Comparison of ENCODE assay signal across 20 cellular contexts in genomic region chr14:89630096-89630829, GRCh38.
A peak's percentile ranks its signal among the peaks of the same experiment; 100 is the strongest.
DNase-seq lines count a peak whose midpoint lies in the region; ATAC-seq, FAIRE-seq and TF ChIP-seq lines count a peak whose summit lies in the region.
"Had no signal": no experiment of that assay in that cellular context is flagged by ENCODE, and none has a peak within 500 bp of the region (broad histone marks: within the 10 kb centered on the region; RNA-seq: fewer than 3 reads in every experiment).

No MANE protein-coding gene starts in this region.

- no TSS peak for BruUV-seq in IMR-90 (replicated peaks; lab: Mats Ljungman, UMichigan)

- peak overlapping the region; percentile 60 for H2AFZ ChIP-seq in IMR-90 (replicated peaks; ENCODE audit: low read length, poor library complexity)
- H2AFZ ChIP-seq in astrocyte (ENCODE audit: low read depth, low read length), result no peak overlapping the region
- H2AFZ ChIP-seq in neuronal stem cell (ENCODE audit: low read length), result no peak overlapping the region
- H2AFZ ChIP-seq: PC-9 had no signal

- H3K36me3 ChIP-seq in IMR-90 (ENCODE audit: control insufficient read depth, insufficient read depth, low read length), result no peaks in the 10 kb centered on the region
- no peaks in the 10 kb centered on the region for H3K36me3 ChIP-seq in astrocyte (ENCODE audit: insufficient read depth, low read length)
- H3K36me3 ChIP-seq in neuronal stem cell (replicated peaks in 1 of 2; ENCODE audit: control insufficient read depth in 2 of 2, insufficient read depth in 2 of 2, low read length in 2 of 2), result no peaks in the 10 kb centered on the region
- H3K36me3 ChIP-seq: esophagus squamous epithelium had no signal

- H2BK15ac ChIP-seq in IMR-90 (ENCODE audit: low read depth, low read length) (peak overlapping the region; percentile 41; the same call in 2 of the 3 replicates), neuronal stem cell (ENCODE audit: low read length) (no peak overlapping the region)

- H4K5ac ChIP-seq in IMR-90 (ENCODE audit: low read depth, low read length), result peak overlapping the region; percentile 49; the same call in 1 of the 2 replicates

- H2AK5ac ChIP-seq in IMR-90 (ENCODE audit: low read depth, low read length), result peak overlapping the region; percentile 83
- H2AK5ac ChIP-seq in neuronal stem cell (ENCODE audit: low read depth, low read length), result no peak overlapping the region

- H2BK20ac ChIP-seq in IMR-90 (ENCODE audit: low read depth, low read length), result peak overlapping the region; percentile 89

- H4K8ac ChIP-seq in IMR-90 (ENCODE audit: low read depth in 2 of 2, low read length in 2 of 2) (peak overlapping the region; percentile 47 to 53; a peak in 2 of 4 replicates), neuronal stem cell (ENCODE audit: low read depth, low read length) (no peak overlapping the region)

- H3K18ac ChIP-seq in IMR-90 (ENCODE audit: low read depth, low read length) (peak overlapping the region; percentile 81), neuronal stem cell (ENCODE audit: low read length) (peak overlapping the region; percentile 20)

- no peaks in the 10 kb centered on the region; a peak in 1 of 4 replicates for H3K79me1 ChIP-seq in IMR-90 (ENCODE audit: low read depth in 1 of 2, low read length in 2 of 2)
- H3K79me1 ChIP-seq in neuronal stem cell (ENCODE audit: low read depth, low read length), result no peaks in the 10 kb centered on the region

- peak overlapping the region; percentile 91 for H2BK5ac ChIP-seq in IMR-90 (ENCODE audit: low read depth, low read length, poor library complexity, severe bottlenecking)
- no peak overlapping the region for H2BK5ac ChIP-seq in neuronal stem cell (ENCODE audit: low read length)

- no peak for DNase-seq in activated naive CD4-positive, alpha-beta T cell treated with anti-CD3 and anti-CD28 coated beads, Interleukin-2, amount 10 ng/mL, durations not matched to agents 7 days and 5 days
- no peak for DNase-seq in activated naive CD4-positive, alpha-beta T cell treated with anti-CD3 and anti-CD28 coated beads, Interleukin-2, amount 50 U/mL, for 16 hours
- DNase-seq in IMR-90 (no peak), astrocyte (ENCODE audit: low read depth) (peak; percentile 44), neuronal stem cell (ENCODE audit: low spot score) (no peak), substantia nigra (lab: John Stamatoyannopoulos, UW) (no peak), cerebellum (ENCODE audit: low spot score) (no peak), NCI-H146 (lab: John Stamatoyannopoulos, UW) (no peak)
- DNase-seq: ACHN; Caco-2; esophagus squamous epithelium; GF-D8; hippocampal formation; NCI-H1436 treated with DMSO at 0.1 percent for 48 hours; NCI-H524 treated with DMSO at 0.1 percent for 48 hours; PC-9; right cardiac atrium; stimulated activated CD4-positive, alpha-beta T cell treated with anti-CD3 and anti-CD28 coated beads, Interleukin-2, amount 100 ng/mL, for 48 hours had no signal

- peak overlapping the region; percentile 80 for H2BK120ac ChIP-seq in IMR-90 (ENCODE audit: low read depth, low read length)
- H2BK120ac ChIP-seq in neuronal stem cell (ENCODE audit: low read depth, low read length), result no peak overlapping the region

- H3K23ac ChIP-seq in IMR-90 (ENCODE audit: low read depth, low read length) (peak overlapping the region; percentile 28; the same call in 1 of the 2 replicates), neuronal stem cell (ENCODE audit: low read depth, low read length, poor library complexity) (no peak overlapping the region)

- peaks cover 22% of the 10 kb centered on the region for H3K36me3 Mint-ChIP-seq in activated naive CD4-positive, alpha-beta T cell treated with anti-CD3 and anti-CD28 coated beads, Interleukin-2, amount 10 ng/mL, durations not matched to agents 7 days and 5 days
- H3K36me3 Mint-ChIP-seq in astrocyte (ENCODE audit: low read depth, unreplicated experiment), result peaks cover 2% of the 10 kb centered on the region
- H3K36me3 Mint-ChIP-seq: type B pancreatic cell had no signal

- H2BK12ac ChIP-seq in neuronal stem cell (ENCODE audit: low read length), result no peak overlapping the region

- intact Hi-C loops in IMR-90 (cut with micrococcal nuclease), result no loop called here

- H3K56ac ChIP-seq in IMR-90 (ENCODE audit: extremely low read depth, insufficient read depth, low read length), result no peak overlapping the region

- H3K9ac ChIP-seq in IMR-90 (ENCODE audit: low read depth, low read length) (no peak overlapping the region), astrocyte (ENCODE audit: low read length) (peak overlapping the region; percentile 77), neuronal stem cell (ENCODE audit: low read depth, low read length, poor library complexity) (no peak overlapping the region)

- POLR2A ChIA-PET in IMR-90 (lab: Charles Lee; ENCODE audit: unreplicated experiment), result no interaction called here

- H3K9me1 ChIP-seq in IMR-90 (ENCODE audit: insufficient read depth, low read length), result peaks cover 6% of the 10 kb centered on the region

- CTCF ChIA-PET in activated naive CD4-positive, alpha-beta T cell treated with anti-CD3 and anti-CD28 coated beads, Interleukin-2, amount 10 ng/mL, durations not matched to agents 7 days and 5 days (lab: Charles Lee), result interaction anchor here (0.7 to 1.9 kb wide), 3 partner anchors 9 to 13 kb away, joined by 3 to 8 read pairs (median 3); no protein-coding TSS in a partner anchor
- CTCF ChIA-PET in IMR-90 (lab: Yijun Ruan, JAX), result no interaction called here

- no peak overlapping the region for H3K4me3 Mint-ChIP-seq in activated naive CD4-positive, alpha-beta T cell treated with anti-CD3 and anti-CD28 coated beads, Interleukin-2, amount 10 ng/mL, durations not matched to agents 7 days and 5 days
- peak overlapping the region; percentile 51 for H3K4me3 Mint-ChIP-seq in astrocyte (ENCODE audit: unreplicated experiment)
- H3K4me3 Mint-ChIP-seq: type B pancreatic cell had no signal

- TF ChIP-seq CTCF in IMR-90 (conservative IDR thresholded peaks at IDR 0.05; ENCODE audit: low read depth, low read length) (no peak), astrocyte (IDR thresholded peaks at IDR 0.05; ENCODE audit: insufficient read depth, low read depth, low read length) (no peak)

- no peaks in the 10 kb centered on the region for H3K9me3 ChIP-seq in IMR-90 (ENCODE audit: control insufficient read depth, insufficient read depth, low read length)
- H3K9me3 ChIP-seq in astrocyte (ENCODE audit: insufficient read depth, low read depth, low read length), result no peaks in the 10 kb centered on the region
- H3K9me3 ChIP-seq in neuronal stem cell (replicated peaks in 1 of 2; ENCODE audit: control insufficient read depth in 2 of 2, insufficient read depth in 1 of 2, low read depth in 1 of 2, low read length in 2 of 2), result no peaks in the 10 kb centered on the region
- H3K9me3 ChIP-seq: Caco-2, esophagus squamous epithelium had no signal

- no peak overlapping the region for H2AK9ac ChIP-seq in IMR-90 (replicated peaks; ENCODE audit: low read depth, low read length, poor library complexity)

- H4K91ac ChIP-seq in IMR-90 (ENCODE audit: insufficient read depth, low read depth, low read length) (peak overlapping the region; percentile 64), neuronal stem cell (ENCODE audit: low read depth, low read length, poor library complexity) (no peak overlapping the region)

- TF ChIP-seq RAD21 in IMR-90 (IDR thresholded peaks at IDR 0.05; ENCODE audit: low read length), result no peak

- peak overlapping the region; percentile 67 for H3K27ac Mint-ChIP-seq in activated naive CD4-positive, alpha-beta T cell treated with anti-CD3 and anti-CD28 coated beads, Interleukin-2, amount 10 ng/mL, durations not matched to agents 7 days and 5 days
- peak overlapping the region; percentile 100 for H3K27ac Mint-ChIP-seq in astrocyte (ENCODE audit: unreplicated experiment)
- H3K27ac Mint-ChIP-seq: type B pancreatic cell had no signal

- H3K27me3 ChIP-seq in IMR-90 (ENCODE audit: control insufficient read depth, insufficient read depth, low read length), result no peaks in the 10 kb centered on the region; the same call in 1 of the 2 replicates
- no peaks in the 10 kb centered on the region for H3K27me3 ChIP-seq in astrocyte (ENCODE audit: insufficient read depth, low read length)
- no peaks in the 10 kb centered on the region for H3K27me3 ChIP-seq in neuronal stem cell (ENCODE audit: control insufficient read depth in 3 of 3, insufficient read depth in 3 of 3, low read depth in 1 of 3, low read length in 3 of 3)
- H3K27me3 ChIP-seq: esophagus squamous epithelium had no signal

- dilution Hi-C loops in IMR-90 (cut with HindIII; ENCODE audit: low sequenced_read_pairs, unreplicated experiment), result no loop called here

- H3K79me2 ChIP-seq in astrocyte (ENCODE audit: insufficient read depth, low read length), result no peaks in the 10 kb centered on the region

- H3K14ac ChIP-seq in IMR-90 (replicated peaks; ENCODE audit: low read depth, low read length) (peak overlapping the region; percentile 18), neuronal stem cell (ENCODE audit: low read length) (no peak overlapping the region)

- peaks cover 20% of the 10 kb centered on the region for H3K9me3 Mint-ChIP-seq in activated naive CD4-positive, alpha-beta T cell treated with anti-CD3 and anti-CD28 coated beads, Interleukin-2, amount 10 ng/mL, durations not matched to agents 7 days and 5 days
- peaks cover 6% of the 10 kb centered on the region for H3K9me3 Mint-ChIP-seq in astrocyte (ENCODE audit: unreplicated experiment)

- H3K4me3 ChIP-seq in IMR-90 (ENCODE audit: insufficient read depth, low read depth, low read length) (no peak overlapping the region), astrocyte (ENCODE audit: insufficient read depth, low read depth, low read length) (peak overlapping the region; percentile 30), neuronal stem cell (ENCODE audit: low read length in 2 of 2) (no peak overlapping the region)
- H3K4me3 ChIP-seq: esophagus squamous epithelium, PC-9 had no signal

- FAIRE-seq in astrocyte (lab: Jason Lieb, UNC), result no peak

- in situ Hi-C loops in IMR-90 (cut with MboI; ENCODE audit: low sequenced_read_pairs), result no loop called here

- H3K4me1 ChIP-seq in IMR-90 (ENCODE audit: control insufficient read depth, insufficient read depth, low read length), result peaks cover 9% of the 10 kb centered on the region
- H3K4me1 ChIP-seq in astrocyte (ENCODE audit: insufficient read depth, low read length), result peaks cover 20% of the 10 kb centered on the region
- peaks cover 6 to 10% of the 10 kb centered on the region in 2 donors for H3K4me1 ChIP-seq in neuronal stem cell (ENCODE audit: control insufficient read depth in 2 of 2, insufficient read depth in 1 of 2, low read depth in 1 of 2, low read length in 2 of 2)
- H3K4me1 ChIP-seq: Caco-2 had no signal

- H3K27ac ChIP-seq in IMR-90 (ENCODE audit: insufficient read depth, low read length) (peak overlapping the region; percentile 6; the same call in 1 of the 2 replicates), astrocyte (ENCODE audit: low read depth, low read length) (peak overlapping the region; percentile 97), neuronal stem cell (replicated peaks; ENCODE audit: low read length) (no peak overlapping the region), substantia nigra (ENCODE audit: low read depth, low read length, poor library complexity, severe bottlenecking) (no peak overlapping the region)
- H3K27ac ChIP-seq: PC-9 had no signal

- no CpG with 5 or more reads among the region's 7 CpGs for WGBS in IMR-90 (ENCODE audit: extremely low coverage in 2 of 2, insufficient read length in 1 of 2), 2 experiments
- WGBS in neuronal stem cell (ENCODE audit: extremely low coverage in 2 of 2, insufficient read length in 2 of 2, insufficient replicate concordance in 1 of 2), 2 donors, result no CpG with 5 or more reads among the region's 7 CpGs

- H4K20me1 ChIP-seq in IMR-90 (ENCODE audit: insufficient read depth, low read length), result no peaks in the 10 kb centered on the region
- no peaks in the 10 kb centered on the region for H4K20me1 ChIP-seq in astrocyte (ENCODE audit: insufficient read depth, low read length)

- no peak; the same call in 1 of the 2 replicates for ATAC-seq in IMR-90 (ENCODE audit: low read depth)
- ATAC-seq: activated CD4-positive, CD25-positive, alpha-beta regulatory T cell treated with anti-CD3 and anti-CD28 coated beads, Interleukin-2, amount 50 U/mL, for 24 hours had no signal

- H3K4me2 ChIP-seq in IMR-90 (ENCODE audit: low read depth, low read length) (peak overlapping the region; percentile 3; the same call in 1 of the 2 replicates), astrocyte (ENCODE audit: low read length) (peak overlapping the region; percentile 74), neuronal stem cell (ENCODE audit: insufficient read depth, low read length, poor library complexity, severe bottlenecking) (no peak overlapping the region)
- H3K4me2 ChIP-seq: PC-9 had no signal

- H3K4ac ChIP-seq in IMR-90 (ENCODE audit: low read depth, low read length) (peak overlapping the region; percentile 70), neuronal stem cell (ENCODE audit: low read length) (no peak overlapping the region)

- peaks cover 48% of the 10 kb centered on the region for H3K4me1 Mint-ChIP-seq in activated naive CD4-positive, alpha-beta T cell treated with anti-CD3 and anti-CD28 coated beads, Interleukin-2, amount 10 ng/mL, durations not matched to agents 7 days and 5 days
- H3K4me1 Mint-ChIP-seq in astrocyte (ENCODE audit: low read depth, unreplicated experiment), result peaks cover 22% of the 10 kb centered on the region

- no peaks in the 10 kb centered on the region for H3K27me3 Mint-ChIP-seq in activated naive CD4-positive, alpha-beta T cell treated with anti-CD3 and anti-CD28 coated beads, Interleukin-2, amount 10 ng/mL, durations not matched to agents 7 days and 5 days
- H3K27me3 Mint-ChIP-seq in astrocyte (ENCODE audit: low read depth, unreplicated experiment), result no peaks in the 10 kb centered on the region

- TF ChIP-seq POLR2A in IMR-90 (IDR thresholded peaks at IDR 0.05; ENCODE audit: low read depth, low read length), result no peak

Comparison
In these comparisons a context has a peak if more than half of its experiments do, and no peak if none do; other contexts are left out.
1. H3K27ac ChIP-seq: peak in IMR-90 (single experiment) and astrocyte (single experiment); none in neuronal stem cell (single experiment) and substantia nigra (single experiment).